8 cellular contexts compared by ENCODE assay signal in the genomic region with DNA sequence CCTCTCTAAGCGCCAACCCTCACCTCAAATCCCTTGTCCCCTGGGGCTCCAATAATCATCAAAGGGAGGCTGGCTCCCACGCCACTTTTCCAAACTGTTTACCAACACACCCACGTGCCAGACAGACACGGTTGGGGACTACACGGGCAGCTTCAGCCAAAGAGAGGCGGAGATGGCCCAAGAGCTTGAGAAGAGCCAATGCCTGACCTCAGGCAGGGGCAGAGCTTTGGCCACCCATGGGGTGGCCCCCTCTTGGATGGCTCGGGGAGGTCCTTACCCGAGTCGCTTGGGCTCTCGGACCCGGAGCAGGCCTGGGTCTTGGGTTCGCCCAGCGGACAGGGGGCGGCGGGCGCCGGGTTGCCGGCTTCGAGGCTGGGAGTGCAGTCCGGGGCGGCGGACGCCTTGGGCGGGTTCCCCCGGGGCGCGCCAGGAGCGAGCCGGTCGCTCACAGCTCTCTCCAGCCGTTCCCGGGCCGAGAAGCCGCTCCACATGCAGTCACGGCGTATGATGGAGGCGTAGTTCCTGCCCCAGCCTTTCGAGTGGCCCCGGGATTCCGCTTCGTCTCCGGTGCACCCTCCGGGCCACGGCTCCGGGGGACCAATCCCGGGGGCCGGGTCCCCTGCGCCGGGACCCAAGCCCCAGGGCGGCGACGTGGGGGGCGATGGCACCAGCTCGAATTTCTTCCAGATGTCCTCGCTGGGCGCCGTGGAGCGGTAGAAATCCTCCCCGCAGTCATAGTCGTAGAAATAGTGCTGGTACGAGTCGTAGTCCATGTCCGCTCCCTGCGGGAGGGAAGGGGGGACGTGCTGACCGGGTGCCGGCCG. TPM values are rescaled to one million over a fixed set of nuclear protein-coding genes. Genes with fewer than 3 reads are reported as not detected.
DNase-seq lines count a peak whose midpoint lies in the region; ATAC-seq and TF ChIP-seq lines count a peak whose summit lies in the region.

No MANE protein-coding gene starts in this region.

- no peak overlapping the region for H3K27ac ChIP-seq in DOHH2 (ENCODE audit: low read depth, low read length)
- peak overlapping the region; percentile 77 for H3K27ac ChIP-seq in VCaP
- H3K27ac ChIP-seq in osteoblast (ENCODE audit: low read depth, low read length): no peak overlapping the region

- peaks cover 64% of the 10 kb centered on the region for H3K27me3 ChIP-seq in DOHH2 (ENCODE audit: control insufficient read depth, low read length)
- H3K27me3 ChIP-seq in osteoblast (ENCODE audit: insufficient read depth, low read length): peaks cover 29% of the 10 kb centered on the region

- H4K20me1 ChIP-seq in DOHH2 (ENCODE audit: control insufficient read depth, insufficient read depth, low read depth, low read length): no peaks in the 10 kb centered on the region
- no peaks in the 10 kb centered on the region for H4K20me1 ChIP-seq in osteoblast (ENCODE audit: insufficient read depth, low read length)

- H3K79me2 ChIP-seq in DOHH2 (ENCODE audit: control insufficient read depth, low read length): no peaks in the 10 kb centered on the region
- H3K79me2 ChIP-seq in osteoblast (ENCODE audit: insufficient read depth, low read length): no peaks in the 10 kb centered on the region

- H3K9me3 ChIP-seq in DOHH2 (ENCODE audit: control insufficient read depth, insufficient read depth, low read length) (no peaks in the 10 kb centered on the region), osteoblast (ENCODE audit: low read depth, low read length) (no peaks in the 10 kb centered on the region)

- H3K4me3 ChIP-seq in DOHH2 (ENCODE audit: low read length) (peak overlapping the region; percentile 72), fibroblast of the aortic adventitia (ENCODE audit: low read depth, low read length) (peak overlapping the region; percentile 68), osteoblast (ENCODE audit: insufficient read depth, low read length) (peak overlapping the region; percentile 73)

- no peaks in the 10 kb centered on the region for H3K9me2 ChIP-seq in DOHH2 (replicated peaks; ENCODE audit: control insufficient read depth, low read length)

- peak overlapping the region; percentile 95 for H3K4me2 ChIP-seq in DOHH2 (ENCODE audit: low read length)
- peak overlapping the region; percentile 88 for H3K4me2 ChIP-seq in osteoblast (ENCODE audit: insufficient read depth, low read length)

- DNase-seq in fibroblast of the aortic adventitia (ENCODE audit: low read depth) (no peak), osteoblast (ENCODE audit: insufficient read length, low spot score, missing footprints) (peak; percentile 94), NCI-H2196 treated with DMSO at 0.1 percent for 48 hours (lab: John Stamatoyannopoulos, UW; ENCODE audit: unreplicated experiment) (no peak), COR-L47 (lab: John Stamatoyannopoulos, UW) (no peak), germinal center (ENCODE audit: low spot score) (no peak)

- no peaks in the 10 kb centered on the region for H3K36me3 ChIP-seq in DOHH2 (ENCODE audit: control insufficient read depth, low read length)
- H3K36me3 ChIP-seq in osteoblast (ENCODE audit: insufficient read depth, low read length): no peaks in the 10 kb centered on the region

- peak overlapping the region; percentile 75 for H2AFZ ChIP-seq in osteoblast (ENCODE audit: low read length)

- H3F3A ChIP-seq in DOHH2 (ENCODE audit: control insufficient read depth, insufficient read depth): no peaks in the 10 kb centered on the region; the same call in 1 of the 2 replicates

- no peak for TF ChIP-seq CTCF in DOHH2 (IDR thresholded peaks at IDR 0.05; ENCODE audit: low read depth, low read length, poor library complexity, severe bottlenecking)
- TF ChIP-seq CTCF in VCaP (conservative IDR thresholded peaks at IDR 0.05): no peak
- no peak for TF ChIP-seq CTCF in fibroblast of the aortic adventitia (IDR thresholded peaks at IDR 0.05; ENCODE audit: insufficient read depth, low read length)
- no peak for TF ChIP-seq CTCF in osteoblast (IDR thresholded peaks at IDR 0.05; ENCODE audit: extremely low read depth, low read depth, low read length)

- H3K4me1 ChIP-seq in DOHH2 (ENCODE audit: control insufficient read depth, low read length) (peaks cover 23% of the 10 kb centered on the region), osteoblast (ENCODE audit: insufficient read depth, low read length) (peaks cover 17% of the 10 kb centered on the region)

- peak; percentile 24 for ATAC-seq in HG03354 (IDR thresholded peaks at IDR 0.05; ENCODE audit: poor library complexity, severe bottlenecking, unreplicated experiment)

RNA-seq across cellular contexts. Expression of gene MYCL, which starts 0.8 kb away (rescaled TPM):
- total RNA-seq in fibroblast of the aortic adventitia (ENCODE audit: low replicate concordance) (0.41 and 0.81 TPM in 2 replicates), osteoblast (0.72 and 0.88 TPM in 2 replicates)

RNA-seq across cellular contexts. Expression of gene TRIT1, which starts 17.6 kb away (rescaled TPM):
- 14.6 and 28.1 TPM in 2 replicates for total RNA-seq in fibroblast of the aortic adventitia (ENCODE audit: low replicate concordance)
- total RNA-seq in osteoblast: 25.3 and 29.3 TPM in 2 replicates

RNA-seq across cellular contexts. Expression of gene MFSD2A, which starts 54.1 kb away (rescaled TPM):
- total RNA-seq in fibroblast of the aortic adventitia (ENCODE audit: low replicate concordance) (0.49 and 2.3 TPM in 2 replicates), osteoblast (3.5 and 3.6 TPM in 2 replicates)
